In genomic region chr4:172962564-172963353, GRCh38 we compare ENCODE assay signal across 1 cellular context.
TF ChIP-seq lines count a peak whose summit lies in the region.

No MANE protein-coding gene starts in this region.

TF ChIP-seq in GM23338, 12 proteins besides CTCF, POLR2A, EP300 and RAD21 (continued from another document):
- TF ChIP-seq ZNF462 (CRISPR knock-in tag; IDR thresholded peaks at IDR 0.05): no peak
- no peak for TF ChIP-seq ZNF114 (CRISPR knock-in tag; IDR thresholded peaks at IDR 0.05)
- TF ChIP-seq NANOG (IDR thresholded peaks at IDR 0.05; ENCODE audit: borderline replicate concordance): no peak
- TF ChIP-seq EZH2phosphoT487 (IDR thresholded peaks at IDR 0.05; ENCODE audit: unreplicated experiment): no peak
- no peak for TF ChIP-seq EZH2 (IDR thresholded peaks at IDR 0.05; ENCODE audit: low read depth, unreplicated experiment)
- no peak for TF ChIP-seq REST (IDR thresholded peaks at IDR 0.05; ENCODE audit: unreplicated experiment)
- TF ChIP-seq JUNB (IDR thresholded peaks at IDR 0.05; ENCODE audit: unreplicated experiment): no peak
- no peak for TF ChIP-seq ETS1 (IDR thresholded peaks at IDR 0.05)
- TF ChIP-seq POLR2AphosphoS5 (IDR thresholded peaks at IDR 0.05; ENCODE audit: low read depth): no peak
